1 cellular context compared by ENCODE assay signal in genomic region chr5:141875795-141876627, GRCh38.
A peak's percentile ranks its signal among the peaks of the same experiment; 100 is the strongest.
TF ChIP-seq lines count a peak whose summit lies in the region.

No MANE protein-coding gene starts in this region.

TF ChIP-seq in HepG2, 621 proteins besides CTCF, POLR2A, EP300 and RAD21:
- no peak for TF ChIP-seq ZNF670 (CRISPR knock-in tag; IDR thresholded peaks at IDR 0.05; ENCODE audit: borderline replicate concordance)
- peak; percentile 20; the same call in 1 of the 2 replicates for TF ChIP-seq EZH2 (conservative IDR thresholded peaks at IDR 0.05; ENCODE audit: low read depth, low read length)
- no peak for TF ChIP-seq TFE3 (CRISPR knock-in tag; IDR thresholded peaks at IDR 0.05)
- no peak for TF ChIP-seq GLMP (CRISPR knock-in tag; IDR thresholded peaks at IDR 0.05; ENCODE audit: borderline replicate concordance)
- no peak for TF ChIP-seq ZNF737 (CRISPR knock-in tag; IDR thresholded peaks at IDR 0.05; ENCODE audit: borderline replicate concordance)
- TF ChIP-seq NR1H2 (CRISPR knock-in tag; IDR thresholded peaks at IDR 0.05; ENCODE audit: borderline replicate concordance, low read depth) = no peak
- no peak for TF ChIP-seq PREB (CRISPR knock-in tag; IDR thresholded peaks at IDR 0.05)
- no peak for TF ChIP-seq ZNF260 (CRISPR knock-in tag; IDR thresholded peaks at IDR 0.05; ENCODE audit: borderline replicate concordance, low read depth)
- no peak for TF ChIP-seq ZNF766 (CRISPR knock-in tag; IDR thresholded peaks at IDR 0.05; ENCODE audit: borderline replicate concordance)
- TF ChIP-seq ZNF660 (CRISPR knock-in tag; IDR thresholded peaks at IDR 0.05; ENCODE audit: borderline replicate concordance, low read depth) = no peak
- TF ChIP-seq PRPF4 (IDR thresholded peaks at IDR 0.05; ENCODE audit: low read depth, low read length, poor library complexity, severe bottlenecking) = no peak
- TF ChIP-seq MAX (IDR thresholded peaks at IDR 0.05) = 0 out of 2 replicates have a peak, but pooled peaks have one; percentile 8
- no peak for TF ChIP-seq ELF4 (CRISPR knock-in tag; IDR thresholded peaks at IDR 0.05; ENCODE audit: borderline replicate concordance)
- no peak for TF ChIP-seq BORCS8-MEF2B (CRISPR knock-in tag; IDR thresholded peaks at IDR 0.05)
- no peak for TF ChIP-seq ZNF552 (CRISPR knock-in tag; IDR thresholded peaks at IDR 0.05; ENCODE audit: borderline replicate concordance)
- no peak for TF ChIP-seq ZNF451 (CRISPR knock-in tag; IDR thresholded peaks at IDR 0.05)
- TF ChIP-seq NAIF1 (CRISPR knock-in tag; IDR thresholded peaks at IDR 0.05; ENCODE audit: borderline replicate concordance) = no peak
- TF ChIP-seq ZSCAN21 (CRISPR knock-in tag; IDR thresholded peaks at IDR 0.05; ENCODE audit: borderline replicate concordance) = no peak
- no peak for TF ChIP-seq SMC3 (IDR thresholded peaks at IDR 0.05; ENCODE audit: low read length)
- TF ChIP-seq E2F2 (CRISPR knock-in tag; IDR thresholded peaks at IDR 0.05; ENCODE audit: borderline replicate concordance) = no peak
- TF ChIP-seq ISL2 (CRISPR knock-in tag; IDR thresholded peaks at IDR 0.05) = no peak
- TF ChIP-seq ZNF75D (CRISPR knock-in tag; IDR thresholded peaks at IDR 0.05; ENCODE audit: borderline replicate concordance) = no peak
- no peak for TF ChIP-seq SMAD3 (CRISPR knock-in tag; IDR thresholded peaks at IDR 0.05)
- TF ChIP-seq RNF2 (conservative IDR thresholded peaks at IDR 0.05; ENCODE audit: low read depth) = no peak
- TF ChIP-seq TP53 (CRISPR knock-in tag; conservative IDR thresholded peaks at IDR 0.05) = no peak
- no peak for TF ChIP-seq CENPBD1 (CRISPR knock-in tag; IDR thresholded peaks at IDR 0.05; ENCODE audit: borderline replicate concordance, low read depth)
- TF ChIP-seq ONECUT2 (CRISPR knock-in tag; IDR thresholded peaks at IDR 0.05) = no peak
- TF ChIP-seq MXI1 (IDR thresholded peaks at IDR 0.05; ENCODE audit: borderline replicate concordance, low read depth, low read length) = no peak
- TF ChIP-seq CBFB (CRISPR knock-in tag; IDR thresholded peaks at IDR 0.05) = no peak
- TF ChIP-seq ARNT2 (CRISPR knock-in tag; IDR thresholded peaks at IDR 0.05; ENCODE audit: low read depth) = 0 out of 2 replicates have a peak, but pooled peaks have one; percentile 7
- TF ChIP-seq ZNF740 (CRISPR knock-in tag; IDR thresholded peaks at IDR 0.05) = no peak
- TF ChIP-seq NR0B2 (CRISPR knock-in tag; IDR thresholded peaks at IDR 0.05) = no peak
- TF ChIP-seq NFE2L2 (IDR thresholded peaks at IDR 0.05; ENCODE audit: low read length) = no peak
- TF ChIP-seq FOXP1 (IDR thresholded peaks at IDR 0.05) = no peak
- no peak for TF ChIP-seq FOXP1 (CRISPR knock-in tag; IDR thresholded peaks at IDR 0.05)
- TF ChIP-seq CENPX (CRISPR knock-in tag; IDR thresholded peaks at IDR 0.05) = no peak
- no peak for TF ChIP-seq ZKSCAN5 (CRISPR knock-in tag; IDR thresholded peaks at IDR 0.05)
- no peak for TF ChIP-seq ATF1 (CRISPR knock-in tag; IDR thresholded peaks at IDR 0.05)
- TF ChIP-seq CREM (IDR thresholded peaks at IDR 0.05) = no peak
- no peak for TF ChIP-seq CREM (CRISPR knock-in tag; IDR thresholded peaks at IDR 0.05)
- peak; percentile 70 for TF ChIP-seq HNRNPLL (IDR thresholded peaks at IDR 0.05; ENCODE audit: low read depth, low read length, poor library complexity, severe bottlenecking)
- TF ChIP-seq SNRNP70 (IDR thresholded peaks at IDR 0.05; ENCODE audit: low read depth, low read length) = no peak
- TF ChIP-seq SRSF1 (optimal IDR thresholded peaks at IDR 0.05; ENCODE audit: low read depth, low read length) = peak; percentile 46
- TF ChIP-seq U2AF2 (IDR thresholded peaks at IDR 0.05; ENCODE audit: low read depth, low read length) = no peak
- TF ChIP-seq ZSCAN30 (CRISPR knock-in tag; IDR thresholded peaks at IDR 0.05) = no peak
- no peak for TF ChIP-seq ZNF678 (CRISPR knock-in tag; IDR thresholded peaks at IDR 0.05)
- TF ChIP-seq UBTF (CRISPR knock-in tag; IDR thresholded peaks at IDR 0.05) = peak; percentile 39; the same call in 1 of the 2 replicates
- no peak for TF ChIP-seq ZXDC (CRISPR knock-in tag; IDR thresholded peaks at IDR 0.05)
- TF ChIP-seq ZNF800 (CRISPR knock-in tag; IDR thresholded peaks at IDR 0.05) = peak; percentile 42; the same call in 1 of the 2 replicates
TF ChIP-seq in HepG2: peak in this region for 7.
